ENCODE assay signal across 16 cellular contexts in genomic region chr16:85642762-85643281, GRCh38. TPM values are rescaled to one million over a fixed set of nuclear protein-coding genes. Genes with fewer than 3 reads are reported as not detected.
DNase-seq lines count a peak whose midpoint lies in the region; ATAC-seq and TF ChIP-seq lines count a peak whose summit lies in the region.
"Had no signal": no experiment of that assay in that cellular context is flagged by ENCODE, and none has a peak within 500 bp of the region (broad histone marks: within the 10 kb centered on the region; RNA-seq: fewer than 3 reads in every experiment).

No MANE protein-coding gene starts in this region.

- no peak overlapping the region for H3K27ac Mint-ChIP-seq in endodermal cell
- H3K27ac Mint-ChIP-seq in MCF 10A (ENCODE audit: low read depth, unreplicated experiment): no peak overlapping the region

- H3K27me3 Mint-ChIP-seq in endodermal cell (ENCODE audit: insufficient read depth): no peaks in the 10 kb centered on the region
- H3K27me3 Mint-ChIP-seq in MCF 10A (ENCODE audit: insufficient read depth, unreplicated experiment): no peaks in the 10 kb centered on the region

- H3K4me1 Mint-ChIP-seq in endodermal cell: no peaks in the 10 kb centered on the region
- H3K4me1 Mint-ChIP-seq in MCF 10A (ENCODE audit: insufficient read depth, unreplicated experiment): no peaks in the 10 kb centered on the region

- ATAC-seq in psoas muscle: no peak
- ATAC-seq: A549 had no signal

- H3K4me3 ChIP-seq in endodermal cell (ENCODE audit: low read length) (no peak overlapping the region), psoas muscle (no peak overlapping the region)
- H3K4me3 ChIP-seq: A549 had no signal

- H3K9me3 ChIP-seq in endodermal cell (ENCODE audit: control insufficient read depth, low read length): no peaks in the 10 kb centered on the region
- no peaks in the 10 kb centered on the region for H3K9me3 ChIP-seq in psoas muscle
- H3K9me3 ChIP-seq: A549 had no signal

- intact Hi-C loops in psoas muscle (cut with DNase I): no loop called here
- intact Hi-C loops in MCF 10A (cut with micrococcal nuclease): no loop called here

- no peak overlapping the region for H3K9ac ChIP-seq in endodermal cell (ENCODE audit: extremely low read depth, low read length, poor library complexity, severe bottlenecking)

- no peak for TF ChIP-seq POLR2A in erythroblast (IDR thresholded peaks at IDR 0.05; ENCODE audit: low read length)

- H3K36me3 Mint-ChIP-seq in endodermal cell (ENCODE audit: low read depth) (peaks cover 19% of the 10 kb centered on the region), MCF 10A (ENCODE audit: insufficient read depth, unreplicated experiment) (peaks cover 27% of the 10 kb centered on the region)

- POLR2A ChIA-PET in RWPE1 (lab: Yijun Ruan, JAX; ENCODE audit: low non-redundant PET): interaction anchor here (0.5 kb wide), 1 partner anchor 43 kb away, joined by 3 read pairs; no protein-coding TSS in a partner anchor
- POLR2A ChIA-PET in MCF 10A (lab: Yijun Ruan, JAX): no interaction called here

- peaks cover 15% of the 10 kb centered on the region for H3K36me3 ChIP-seq in endodermal cell (ENCODE audit: control insufficient read depth, insufficient read depth, low read length)
- H3K36me3 ChIP-seq in psoas muscle (ENCODE audit: insufficient read depth in 1 of 2, low read depth in 1 of 2): peaks cover 0 to 5% of the 10 kb centered on the region in 2 donors

- H3K27ac ChIP-seq in RWPE1 (peak overlapping the region; percentile 88), endodermal cell (ENCODE audit: low read depth, low read length) (peak overlapping the region; percentile 32), psoas muscle (peak overlapping the region; percentile 77)
- H3K27ac ChIP-seq: A549, C4-2B had no signal

- no peaks in the 10 kb centered on the region for H3K4me1 ChIP-seq in endodermal cell (ENCODE audit: control insufficient read depth, insufficient read depth, low read length)
- peaks cover 48% of the 10 kb centered on the region for H3K4me1 ChIP-seq in psoas muscle

- no peaks in the 10 kb centered on the region for H3K9me3 Mint-ChIP-seq in endodermal cell
- H3K9me3 Mint-ChIP-seq in MCF 10A (ENCODE audit: unreplicated experiment): no peaks in the 10 kb centered on the region

- 96 to 97% methylated on average over 20 to 27 of the region's 27 CpGs for WGBS in endodermal cell (ENCODE audit: insufficient coverage in 1 of 2, insufficient read length in 1 of 2), 2 experiments
- 91 to 93% (median 91%) methylated on average over 24 to 27 of the region's 27 CpGs for WGBS in psoas muscle, 3 donors

- H3K4me3 Mint-ChIP-seq in endodermal cell (no peak overlapping the region), MCF 10A (ENCODE audit: unreplicated experiment) (no peak overlapping the region)

- H3K27me3 ChIP-seq in endodermal cell (ENCODE audit: control insufficient read depth, insufficient read depth, low read length, poor library complexity, severe bottlenecking) (no peaks in the 10 kb centered on the region), psoas muscle (ENCODE audit: insufficient read depth in 3 of 3, low read length in 2 of 3) (no peaks in the 10 kb centered on the region)

- BruUV-seq in MCF 10A (replicated peaks; lab: Mats Ljungman, UMichigan): no TSS peak

- CTCF ChIA-PET in RWPE1 (lab: Yijun Ruan, JAX) (interaction anchor here (0.5 kb wide), 1 partner anchor 32 kb away, joined by 3 read pairs; no protein-coding TSS in a partner anchor), MCF 10A (lab: Yijun Ruan, JAX) (interaction anchor here (0.6 kb wide), 1 partner anchor 35 kb away, joined by 5 read pairs; no protein-coding TSS in a partner anchor)

- TF ChIP-seq CTCF in RWPE1 (conservative IDR thresholded peaks at IDR 0.05; ENCODE audit: low read depth) (no peak), endodermal cell (conservative IDR thresholded peaks at IDR 0.05) (no peak), psoas muscle (IDR thresholded peaks at IDR 0.05) (no peak), MCF 10A (IDR thresholded peaks at IDR 0.05; ENCODE audit: unreplicated experiment) (no peak)

- DNase-seq in NCI-H2227 (lab: John Stamatoyannopoulos, UW; ENCODE audit: unreplicated experiment): peak; percentile 33
- no peak for DNase-seq in NCI-H2227 treated with DMSO at 0.1 percent for 48 hours (lab: John Stamatoyannopoulos, UW)
- no peak for DNase-seq in RWPE1 (ENCODE audit: low spot score)
- no peak for DNase-seq in endodermal cell
- DNase-seq in psoas muscle: no peak
- no peak for DNase-seq in MCF 10A (ENCODE audit: unreplicated experiment)
- no peak for DNase-seq in NCI-H1092 treated with DMSO at 0.1 percent for 48 hours (lab: John Stamatoyannopoulos, UW)
- no peak for DNase-seq in erythroblast (lab: John Stamatoyannopoulos, UW)
- DNase-seq: Karpas-422; MM.1S; NCI-H1417 treated with DMSO at 0.1 percent for 48 hours; NCI-H1930; NCI-H526 treated with DMSO at 0.1 percent for 48 hours; NK-92 treated with Interleukin-12 subunit alpha and Interleukin-12 subunit beta, amount 100 ng/mL, for 24 hours had no signal

RNA-seq across cellular contexts. Expression of gene GSE1, which starts 29.7 kb away (rescaled TPM):
- 100 to 1,000 TPM; 108 to 128 TPM for total RNA-seq in endodermal cell
- 55.0 TPM for polyA plus RNA-seq in endodermal cell (2013, experiment 1 of 2)
- polyA plus RNA-seq in endodermal cell (2013, experiment 2 of 2): 54.2 TPM
- total RNA-seq in psoas muscle: 10 to 100 TPM; 47.0 to 90.5 (median 64.6) TPM
- 10 to 100 TPM; 10.8 to 34.7 (median 22.0) TPM for polyA plus RNA-seq in psoas muscle
- total RNA-seq in MCF 10A (2022): 44.4 and 52.9 TPM in 2 replicates

RNA-seq across cellular contexts. Expression of gene GINS2, which starts 45.9 kb away (rescaled TPM):
- total RNA-seq in endodermal cell (10 to 100 TPM; 32.8 to 42.3 TPM), psoas muscle (1 to 10 TPM; 1.5 to 2.0 (median 1.7) TPM), MCF 10A (2022) (6.9 and 11.3 TPM in 2 replicates)
- polyA plus RNA-seq in endodermal cell (2013, experiment 1 of 2): 31.2 TPM
- polyA plus RNA-seq in endodermal cell (2013, experiment 2 of 2): 30.9 TPM
- 1 to 10 TPM in 2 of 3 donors, under 1 TPM in 1; 0.93 to 1.2 (median 1.0) TPM for polyA plus RNA-seq in psoas muscle

Comparison
In these comparisons a context has a peak if more than half of its experiments do, and no peak if none do; other contexts are left out.
1. H3K27ac ChIP-seq: peak in every context shown above with its lines; median percentile 88 in RWPE1; 77 in psoas muscle; 32 in endodermal cell.